ENCODE assay signal across 7 cellular contexts in the genomic region with DNA sequence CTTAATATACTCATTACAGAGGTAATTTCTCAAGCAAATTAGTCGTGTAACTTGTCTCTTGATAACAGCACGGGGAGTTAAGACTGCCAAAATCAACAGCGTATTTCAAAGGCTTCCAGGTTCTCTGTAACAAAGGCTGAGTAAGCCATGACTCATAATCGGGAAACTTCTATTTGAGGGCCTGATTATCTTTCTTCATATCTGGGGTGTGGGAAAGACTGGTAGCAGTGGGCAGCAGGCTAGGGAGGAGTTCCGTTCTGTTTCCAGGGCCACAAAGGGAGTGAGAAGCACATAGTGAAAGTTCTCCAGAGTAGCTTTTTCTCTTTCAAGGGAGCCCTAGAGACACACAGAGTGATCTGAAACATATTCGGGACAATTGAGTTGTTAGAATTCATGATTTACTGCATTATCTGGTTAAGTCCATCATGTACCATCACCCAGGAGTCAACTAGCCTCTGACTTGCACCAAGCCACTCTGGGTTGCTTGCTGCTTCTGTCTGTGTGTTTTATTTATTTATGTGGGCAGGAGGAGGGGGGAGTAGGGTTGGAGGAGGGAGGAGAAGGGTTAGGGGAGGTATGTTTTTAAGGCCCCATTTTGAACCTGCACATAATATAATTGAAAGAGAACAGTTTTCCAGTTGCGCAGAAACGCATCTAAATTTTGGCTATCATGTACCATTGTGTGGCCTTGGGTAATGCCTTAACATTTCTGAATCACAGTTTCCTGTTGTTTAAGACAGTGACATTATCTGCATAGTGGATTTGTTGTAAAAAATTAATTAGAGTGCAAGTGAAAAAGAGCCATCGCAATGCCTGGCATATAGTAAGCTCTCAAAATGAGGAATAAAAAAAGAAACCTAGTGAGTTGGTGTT.
A peak's percentile ranks its signal among the peaks of the same experiment; 100 is the strongest.
DNase-seq lines count a peak whose midpoint lies in the region; ATAC-seq and TF ChIP-seq lines count a peak whose summit lies in the region.

No MANE protein-coding gene starts in this region.

- no peaks in the 10 kb centered on the region for H3K27me3 ChIP-seq in parathyroid adenoma (ENCODE audit: control insufficient read depth, insufficient read depth, low read length)

- TF ChIP-seq CTCF in fibroblast of pulmonary artery (IDR thresholded peaks at IDR 0.05; ENCODE audit: low read length, missing control alignments) (no peak), parathyroid adenoma (IDR thresholded peaks at IDR 0.05) (no peak)

- H3K4me2 ChIP-seq in parathyroid adenoma (ENCODE audit: low read length), result no peak overlapping the region

- peak overlapping the region; percentile 45 for H2AFZ ChIP-seq in parathyroid adenoma

- no peaks in the 10 kb centered on the region for H3K79me2 ChIP-seq in parathyroid adenoma

- DNase-seq in HPDE6-E6E7 (ENCODE audit: extremely low spot score) (peak; percentile 86), RPMI7951 (ENCODE audit: low read depth) (peak; percentile 99), fibroblast of pulmonary artery (ENCODE audit: low read depth) (peak; percentile 91), SK-N-DZ (ENCODE audit: low spot score) (no peak)

- H3K27ac ChIP-seq in parathyroid adenoma, result no peak overlapping the region

- ATAC-seq in GM19324 (IDR thresholded peaks at IDR 0.05; ENCODE audit: low FRiP score, unreplicated experiment) (no peak), GM19452 (IDR thresholded peaks at IDR 0.05; ENCODE audit: unreplicated experiment) (no peak)

- no peaks in the 10 kb centered on the region for H3K36me3 ChIP-seq in parathyroid adenoma (ENCODE audit: control insufficient read depth, insufficient read depth, low read length)

- no peaks in the 10 kb centered on the region for H3K9me3 ChIP-seq in parathyroid adenoma (ENCODE audit: control insufficient read depth, low read length)

- H3K4me3 ChIP-seq in fibroblast of pulmonary artery (replicated peaks; ENCODE audit: low read depth, low read length) (peak overlapping the region; percentile 29), parathyroid adenoma (ENCODE audit: low read depth, low read length) (no peak overlapping the region)

- H3K9ac ChIP-seq in parathyroid adenoma, result no peak overlapping the region

- peaks cover 6% of the 10 kb centered on the region for H3K4me1 ChIP-seq in parathyroid adenoma
